21 cellular contexts compared by ENCODE assay signal in genomic region chr1:39759436-39759726, GRCh38. TPM values are rescaled to one million over a fixed set of nuclear protein-coding genes. Genes with fewer than 3 reads are reported as not detected.
"Had no signal": no experiment of that assay in that cellular context is flagged by ENCODE, and none has a peak within 500 bp of the region (broad histone marks: within the 10 kb centered on the region; RNA-seq: fewer than 3 reads in every experiment).

No MANE protein-coding gene starts in this region.

- H3K27ac Mint-ChIP-seq: effector memory CD8-positive, alpha-beta T cell; nephron; stimulated activated memory B cell treated with anti-CD40 and anti-IgM and Interleukin-4, amounts not matched to agents 10 μg/mL and 1 μg/mL and 100 μg/mL, for 72 hours had no signal

- H3K9me3 Mint-ChIP-seq: effector memory CD8-positive, alpha-beta T cell; nephron; stimulated activated memory B cell treated with anti-CD40 and anti-IgM and Interleukin-4, amounts not matched to agents 10 μg/mL and 1 μg/mL and 100 μg/mL, for 72 hours; stimulated activated naive CD8-positive, alpha-beta T cell treated with anti-CD3 and anti-CD28 coated beads, Interleukin-15, amount 100 ng/mL, for 72 hours had no signal

- H3K4me2 ChIP-seq: hepatocyte had no signal

- H3K27me3 ChIP-seq: hepatocyte, spleen, testis, tibial nerve had no signal

- FAIRE-seq: kidney had no signal

- H3K9me3 ChIP-seq: spleen, testis, tibial nerve had no signal

- H3K27me3 Mint-ChIP-seq: effector memory CD8-positive, alpha-beta T cell; stimulated activated memory B cell treated with anti-CD40 and anti-IgM and Interleukin-4, amounts not matched to agents 10 μg/mL and 1 μg/mL and 100 μg/mL, for 72 hours; stimulated activated naive CD8-positive, alpha-beta T cell treated with anti-CD3 and anti-CD28 coated beads, Interleukin-15, amount 100 ng/mL, for 72 hours had no signal

- H3K79me2 ChIP-seq: hepatocyte had no signal

- H3K4me3 Mint-ChIP-seq: effector memory CD8-positive, alpha-beta T cell; nephron; stimulated activated memory B cell treated with anti-CD40 and anti-IgM and Interleukin-4, amounts not matched to agents 10 μg/mL and 1 μg/mL and 100 μg/mL, for 72 hours; stimulated activated naive CD8-positive, alpha-beta T cell treated with anti-CD3 and anti-CD28 coated beads, Interleukin-15, amount 100 ng/mL, for 72 hours had no signal

- H3K4me1 Mint-ChIP-seq: stimulated activated memory B cell treated with anti-CD40 and anti-IgM and Interleukin-4, amounts not matched to agents 10 μg/mL and 1 μg/mL and 100 μg/mL, for 72 hours; stimulated activated naive CD8-positive, alpha-beta T cell treated with anti-CD3 and anti-CD28 coated beads, Interleukin-15, amount 100 ng/mL, for 72 hours had no signal

- H3K27ac ChIP-seq: hepatocyte, spleen, testis, tibial nerve had no signal

- DNase-seq: effector memory CD8-positive, alpha-beta T cell; erythroblast; foreskin melanocyte; head of caudate nucleus; left colon; left ventricle myocardium superior; mesenchymal stem cell; midbrain; spleen; stimulated activated CD4-positive, alpha-beta T cell treated with anti-CD3 and anti-CD28 coated beads, Interleukin-15, amount 100 ng/mL, for 24 hours; stimulated activated CD4-positive, alpha-beta T cell treated with anti-CD3 and anti-CD28 coated beads, Interleukin-1b, Interleukin-23, amount 100 ng/mL, for 48 hours; stimulated activated CD4-positive, alpha-beta T cell treated with anti-CD3 and anti-CD28 coated beads, Interleukin-4, amount 100 ng/mL, for 24 hours; stimulated activated naive CD8-positive, alpha-beta T cell treated with anti-CD3 and anti-CD28 coated beads, Interleukin-15, amount 100 ng/mL, for 72 hours; testis had no signal

- H2AFZ ChIP-seq: hepatocyte had no signal

- H3K4me3 ChIP-seq: hepatocyte, lung, spleen, testis, tibial nerve had no signal

- H3K4me1 ChIP-seq: spleen, testis, tibial nerve had no signal

RNA-seq across cellular contexts. Expression of gene OXCT2, which starts 11.8 kb away (rescaled TPM):
- total RNA-seq: skeletal muscle tissue had no signal
